Comparison of ENCODE assay signal across 20 cellular contexts in genomic region chr4:106421441-106422296, GRCh38. TPM values are rescaled to one million over a fixed set of nuclear protein-coding genes. Genes with fewer than 3 reads are reported as not detected.
DNase-seq lines count a peak whose midpoint lies in the region; ATAC-seq, FAIRE-seq and TF ChIP-seq lines count a peak whose summit lies in the region.
"Had no signal": no experiment of that assay in that cellular context is flagged by ENCODE, and none has a peak within 500 bp of the region (broad histone marks: within the 10 kb centered on the region; RNA-seq: fewer than 3 reads in every experiment).

No MANE protein-coding gene starts in this region.

- H3K4ac ChIP-seq in mesenchymal stem cell (ENCODE audit: low read depth in 1 of 2, low read length in 2 of 2) = no peak overlapping the region

- no peak overlapping the region for H3K14ac ChIP-seq in mesenchymal stem cell (ENCODE audit: low read length in 2 of 2)

- no peaks in the 10 kb centered on the region for H3K9me3 ChIP-seq in mesenchymal stem cell (ENCODE audit: control insufficient read depth, low read length)

- TF ChIP-seq CTCF in AG04449 (IDR thresholded peaks at IDR 0.05; ENCODE audit: insufficient read depth, low read length, missing control alignments) = no peak
- TF ChIP-seq CTCF in chondrocyte (IDR thresholded peaks at IDR 0.05) = no peak

- POLR2A ChIA-PET in AG04449 (lab: Yijun Ruan, JAX) = no interaction called here

- H3K27ac Mint-ChIP-seq in chondrocyte (ENCODE audit: unreplicated experiment) = peak overlapping the region; percentile 85
- H3K27ac Mint-ChIP-seq in activated naive CD4-positive, alpha-beta T cell treated with anti-CD3 and anti-CD28 coated beads, Interleukin-2, amount 50 U/mL, for 72 hours = peak overlapping the region in 1 of 2 donors; percentile 63
- H3K27ac Mint-ChIP-seq: activated CD8-positive, alpha-beta memory T cell treated with anti-CD3 and anti-CD28 coated beads, Interleukin-2, amount 10 ng/mL, durations not matched to agents 7 days and 5 days had no signal

- no peak overlapping the region for H4K8ac ChIP-seq in mesenchymal stem cell (ENCODE audit: low read length)

- DNase-seq in AG04449 (ENCODE audit: low read depth, low spot score) (peak; percentile 45), HTR-8/SVneo (ENCODE audit: insufficient read length, low spot score) (peak; percentile 4), chondrocyte (ENCODE audit: low spot score) (no peak), mesenchymal stem cell (no peak), NCI-H1930 (lab: John Stamatoyannopoulos, UW) (no peak), caudate nucleus (lab: John Stamatoyannopoulos, UW) (no peak), hypothalamus (lab: John Stamatoyannopoulos, UW) (no peak)
- no peak for DNase-seq in activated naive CD4-positive, alpha-beta T cell treated with anti-CD3 and anti-CD28 coated beads, Interleukin-2, amount 50 U/mL, for 72 hours (ENCODE audit: low spot score in 2 of 2)
- DNase-seq: activated CD8-positive, alpha-beta memory T cell treated with anti-CD3 and anti-CD28 coated beads, Interleukin-2, amount 10 ng/mL, durations not matched to agents 7 days and 5 days; activated naive CD4-positive, alpha-beta T cell treated with anti-CD3 and anti-CD28 coated beads, Interleukin-2, amount 50 U/mL, for 16 hours; DMS 273 treated with DMSO at 0.1 percent for 48 hours; NCI-H1417; NCI-H510A; nucleus accumbens; stimulated activated CD4-positive, alpha-beta T cell treated with anti-CD3 and anti-CD28 coated beads, Interleukin-12 subunit alpha, Interleukin-12 subunit beta, amount 100 ng/mL, for 4 hours; WERI-Rb-1 had no signal

- peaks cover 27% of the 10 kb centered on the region for H3K4me1 Mint-ChIP-seq in chondrocyte (ENCODE audit: low read depth)
- H3K4me1 Mint-ChIP-seq: activated CD8-positive, alpha-beta memory T cell treated with anti-CD3 and anti-CD28 coated beads, Interleukin-2, amount 10 ng/mL, durations not matched to agents 7 days and 5 days had no signal

- H3K36me3 ChIP-seq in mesenchymal stem cell (ENCODE audit: control insufficient read depth in 1 of 2, insufficient read depth in 2 of 2, low read depth in 1 of 2, low read length in 2 of 2) = no peaks in the 10 kb centered on the region
- H3K36me3 ChIP-seq: WERI-Rb-1 had no signal

- no peak overlapping the region for H3K4me3 ChIP-seq in AG04449 (ENCODE audit: low read depth, low read length)
- no peak overlapping the region for H3K4me3 ChIP-seq in mesenchymal stem cell (ENCODE audit: insufficient read depth in 1 of 2, low read depth in 1 of 2, low read length in 2 of 2)

- no peaks in the 10 kb centered on the region for H3K79me1 ChIP-seq in mesenchymal stem cell (replicated peaks; ENCODE audit: low read length, poor library complexity, severe bottlenecking)

- H2AFZ ChIP-seq in mesenchymal stem cell (ENCODE audit: low read depth, low read length) = no peak overlapping the region

- no peak overlapping the region for H3K9ac ChIP-seq in mesenchymal stem cell (ENCODE audit: low read length)

- CTCF ChIA-PET in AG04449 (lab: Yijun Ruan, JAX) = interaction anchor here (0.6 kb wide), 2 partner anchors 52 to 718 kb away, joined by 3 read pairs; no protein-coding TSS in a partner anchor

- H3K9me3 Mint-ChIP-seq in chondrocyte (ENCODE audit: low read depth) = no peaks in the 10 kb centered on the region
- no peaks in the 10 kb centered on the region for H3K9me3 Mint-ChIP-seq in activated naive CD4-positive, alpha-beta T cell treated with anti-CD3 and anti-CD28 coated beads, Interleukin-2, amount 50 U/mL, for 72 hours

- ATAC-seq in activated naive CD4-positive, alpha-beta T cell treated with anti-CD3 and anti-CD28 coated beads, Interleukin-2, amount 50 U/mL, for 72 hours = no peak
- ATAC-seq: activated CD8-positive, alpha-beta memory T cell treated with anti-CD3 and anti-CD28 coated beads, Interleukin-2, amount 10 ng/mL, durations not matched to agents 7 days and 5 days had no signal

- peak overlapping the region; percentile 49 for H3K27ac ChIP-seq in mesenchymal stem cell (ENCODE audit: low read length, poor library complexity, severe bottlenecking)
- no peak overlapping the region for H3K27ac ChIP-seq in caudate nucleus (ENCODE audit: low read depth, low read length)
- H3K27ac ChIP-seq: WERI-Rb-1 had no signal

- no peak overlapping the region for H2BK15ac ChIP-seq in mesenchymal stem cell (ENCODE audit: low read depth, poor library complexity, severe bottlenecking)

- H3K4me1 ChIP-seq in mesenchymal stem cell (ENCODE audit: control insufficient read depth, insufficient read depth, low read depth, low read length) = no peaks in the 10 kb centered on the region

- no peak overlapping the region for H4K91ac ChIP-seq in mesenchymal stem cell (ENCODE audit: low read length)

- no peaks in the 10 kb centered on the region for H3K27me3 ChIP-seq in mesenchymal stem cell (ENCODE audit: control insufficient read depth in 1 of 2, insufficient read depth in 1 of 2, low read length in 2 of 2)

- no peak overlapping the region for H3K18ac ChIP-seq in mesenchymal stem cell (ENCODE audit: low read depth in 1 of 2, low read length in 2 of 2)

- no peak overlapping the region for H2BK12ac ChIP-seq in mesenchymal stem cell (ENCODE audit: low read length in 2 of 2)

- no peak overlapping the region for H3K4me2 ChIP-seq in mesenchymal stem cell (ENCODE audit: low read length, poor library complexity, severe bottlenecking)

- no peak overlapping the region for H2BK120ac ChIP-seq in mesenchymal stem cell (ENCODE audit: low read depth, low read length)

- H2BK5ac ChIP-seq in mesenchymal stem cell (ENCODE audit: low read depth, low read length, poor library complexity, severe bottlenecking) = no peak overlapping the region

- no peak overlapping the region for H2AK5ac ChIP-seq in mesenchymal stem cell (ENCODE audit: low read length, severe bottlenecking)

- no peaks in the 10 kb centered on the region for H3K27me3 Mint-ChIP-seq in chondrocyte (ENCODE audit: low read depth)

- no peak for FAIRE-seq in HTR-8/SVneo (lab: Jason Lieb, UNC)
- FAIRE-seq: colon had no signal

- WGBS in mesenchymal stem cell = 24% methylated on average over 3 of the region's 4 CpGs

- H3K23ac ChIP-seq in mesenchymal stem cell (ENCODE audit: low read length in 2 of 2) = no peak overlapping the region

- H3K4me3 Mint-ChIP-seq in chondrocyte (ENCODE audit: unreplicated experiment) = no peak overlapping the region
- H3K4me3 Mint-ChIP-seq: activated CD8-positive, alpha-beta memory T cell treated with anti-CD3 and anti-CD28 coated beads, Interleukin-2, amount 10 ng/mL, durations not matched to agents 7 days and 5 days had no signal

- H3K36me3 Mint-ChIP-seq in chondrocyte (ENCODE audit: low read depth) = no peaks in the 10 kb centered on the region
- H3K36me3 Mint-ChIP-seq in activated naive CD4-positive, alpha-beta T cell treated with anti-CD3 and anti-CD28 coated beads, Interleukin-2, amount 50 U/mL, for 72 hours = no peaks in the 10 kb centered on the region
- H3K36me3 Mint-ChIP-seq: activated CD8-positive, alpha-beta memory T cell treated with anti-CD3 and anti-CD28 coated beads, Interleukin-2, amount 10 ng/mL, durations not matched to agents 7 days and 5 days had no signal

RNA-seq across cellular contexts. Expression of gene GIMD1, which starts 53.1 kb away (rescaled TPM):
- total RNA-seq in chondrocyte = not detected in 3 replicates
- not detected for polyA plus RNA-seq in mesenchymal stem cell (2013, experiment 1 of 2)
- not detected for polyA plus RNA-seq in mesenchymal stem cell (2013, experiment 2 of 2)
- not detected for total RNA-seq in activated naive CD4-positive, alpha-beta T cell treated with anti-CD3 and anti-CD28 coated beads, Interleukin-2, amount 50 U/mL, for 72 hours
- total RNA-seq: activated CD8-positive, alpha-beta memory T cell treated with anti-CD3 and anti-CD28 coated beads, Interleukin-2, amount 10 ng/mL, durations not matched to agents 7 days and 5 days; OCI-LY7; subcutaneous adipose tissue had no signal
- polyA plus RNA-seq: esophagus had no signal

Comparison
In these comparisons a context has a peak if more than half of its experiments do, and no peak if none do; other contexts are left out.
1. DNase-seq: peak in AG04449 (single experiment) and HTR-8/SVneo (single experiment); none in chondrocyte (single experiment), mesenchymal stem cell (single experiment), NCI-H1930 (0 of 2), activated naive CD4-positive, alpha-beta T cell treated with anti-CD3 and anti-CD28 coated beads, Interleukin-2, amount 50 U/mL, for 72 hours (0 of 2), caudate nucleus (0 of 61) and hypothalamus (0 of 51).